In genomic region chr7:6448943-6449543, GRCh38 we compare ENCODE assay signal across 2 cellular contexts.
TF ChIP-seq lines count a peak whose summit lies in the region.

No MANE protein-coding gene starts in this region.

TF ChIP-seq in A549, 52 proteins besides CTCF, POLR2A, EP300 and RAD21:
- TF ChIP-seq ZFP36 (IDR thresholded peaks at IDR 0.05; ENCODE audit: borderline replicate concordance, partially characterized antibody) (no peak), HDAC2 (IDR thresholded peaks at IDR 0.05) (no peak), HOXB13 (CRISPR knock-in tag; IDR thresholded peaks at IDR 0.05; ENCODE audit: low read depth) (0 out of 2 replicates have a peak, but pooled peaks have one; percentile 18), SREBF2 (IDR thresholded peaks at IDR 0.05) (no peak), NPAS2 (CRISPR knock-in tag; IDR thresholded peaks at IDR 0.05; ENCODE audit: borderline replicate concordance) (no peak)
TF ChIP-seq in A549: peak in this region for 1.

TF ChIP-seq in GM12878, 131 proteins besides CTCF, POLR2A, EP300 and RAD21:
- TF ChIP-seq IKZF2 (IDR thresholded peaks at IDR 0.05) (no peak), PML (IDR thresholded peaks at IDR 0.05; ENCODE audit: low read length) (no peak), ATF7 (IDR thresholded peaks at IDR 0.05; ENCODE audit: low read depth) (no peak), NR2F1 (conservative IDR thresholded peaks at IDR 0.05) (no peak), TARDBP (IDR thresholded peaks at IDR 0.05; ENCODE audit: borderline replicate concordance) (no peak), CREM (IDR thresholded peaks at IDR 0.05; ENCODE audit: low read depth) (no peak), KDM1A (IDR thresholded peaks at IDR 0.05; ENCODE audit: borderline replicate concordance) (no peak)
- TF ChIP-seq, protein P1, sequence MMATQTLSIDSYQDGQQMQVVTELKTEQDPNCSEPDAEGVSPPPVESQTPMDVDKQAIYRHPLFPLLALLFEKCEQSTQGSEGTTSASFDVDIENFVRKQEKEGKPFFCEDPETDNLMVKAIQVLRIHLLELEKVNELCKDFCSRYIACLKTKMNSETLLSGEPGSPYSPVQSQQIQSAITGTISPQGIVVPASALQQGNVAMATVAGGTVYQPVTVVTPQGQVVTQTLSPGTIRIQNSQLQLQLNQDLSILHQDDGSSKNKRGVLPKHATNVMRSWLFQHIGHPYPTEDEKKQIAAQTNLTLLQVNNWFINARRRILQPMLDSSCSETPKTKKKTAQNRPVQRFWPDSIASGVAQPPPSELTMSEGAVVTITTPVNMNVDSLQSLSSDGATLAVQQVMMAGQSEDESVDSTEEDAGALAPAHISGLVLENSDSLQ (IDR thresholded peaks at IDR 0.05), result no peak
- TF ChIP-seq, protein P2, sequence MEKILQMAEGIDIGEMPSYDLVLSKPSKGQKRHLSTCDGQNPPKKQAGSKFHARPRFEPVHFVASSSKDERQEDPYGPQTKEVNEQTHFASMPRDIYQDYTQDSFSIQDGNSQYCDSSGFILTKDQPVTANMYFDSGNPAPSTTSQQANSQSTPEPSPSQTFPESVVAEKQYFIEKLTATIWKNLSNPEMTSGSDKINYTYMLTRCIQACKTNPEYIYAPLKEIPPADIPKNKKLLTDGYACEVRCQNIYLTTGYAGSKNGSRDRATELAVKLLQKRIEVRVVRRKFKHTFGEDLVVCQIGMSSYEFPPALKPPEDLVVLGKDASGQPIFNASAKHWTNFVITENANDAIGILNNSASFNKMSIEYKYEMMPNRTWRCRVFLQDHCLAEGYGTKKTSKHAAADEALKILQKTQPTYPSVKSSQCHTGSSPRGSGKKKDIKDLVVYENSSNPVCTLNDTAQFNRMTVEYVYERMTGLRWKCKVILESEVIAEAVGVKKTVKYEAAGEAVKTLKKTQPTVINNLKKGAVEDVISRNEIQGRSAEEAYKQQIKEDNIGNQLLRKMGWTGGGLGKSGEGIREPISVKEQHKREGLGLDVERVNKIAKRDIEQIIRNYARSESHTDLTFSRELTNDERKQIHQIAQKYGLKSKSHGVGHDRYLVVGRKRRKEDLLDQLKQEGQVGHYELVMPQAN (conservative IDR thresholded peaks at IDR 0.05), result no peak
